ENCODE assay signal across 1 cellular context in the genomic region with DNA sequence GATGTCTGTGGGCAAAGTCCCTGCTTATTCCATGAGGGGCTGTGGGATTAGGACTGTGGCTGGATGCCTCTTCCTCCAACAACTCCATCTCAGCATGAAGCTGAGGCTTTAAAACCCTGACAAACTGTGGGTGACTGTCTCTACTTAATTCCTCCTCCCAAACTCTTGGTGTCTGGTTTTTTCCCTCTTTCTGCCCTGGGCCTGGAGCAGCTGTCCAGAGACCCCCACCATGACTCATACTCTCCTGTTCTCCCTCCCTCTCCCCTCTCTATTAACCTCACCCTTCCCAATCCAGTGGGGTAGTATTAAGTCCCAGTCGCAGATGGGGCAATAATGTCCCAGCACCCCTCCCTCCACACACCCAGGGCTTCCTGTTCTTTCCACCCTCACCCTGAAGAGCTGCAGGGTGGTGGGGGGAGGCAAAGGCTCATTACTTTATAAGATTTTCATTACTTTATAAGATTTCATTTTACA.
TF ChIP-seq lines count a peak whose summit lies in the region.

No MANE protein-coding gene starts in this region.

TF ChIP-seq in HepG2, 621 proteins besides CTCF, POLR2A, EP300 and RAD21:
- TF ChIP-seq ZNF317 (CRISPR knock-in tag; IDR thresholded peaks at IDR 0.05) (no peak), AGO2 (optimal IDR thresholded peaks at IDR 0.05; ENCODE audit: low read depth, low read length) (no peak), KDM2A (CRISPR knock-in tag; IDR thresholded peaks at IDR 0.05; ENCODE audit: borderline replicate concordance, low read depth) (no peak), ZC3H4 (CRISPR knock-in tag; IDR thresholded peaks at IDR 0.05; ENCODE audit: borderline replicate concordance) (no peak), PAF1 (CRISPR knock-in tag; IDR thresholded peaks at IDR 0.05) (no peak), PPARG (CRISPR knock-in tag; conservative IDR thresholded peaks at IDR 0.05) (no peak), ZFP37 (CRISPR knock-in tag; IDR thresholded peaks at IDR 0.05; ENCODE audit: borderline replicate concordance) (no peak), ZNF777 (CRISPR knock-in tag; IDR thresholded peaks at IDR 0.05) (no peak)
- TF ChIP-seq, protein P1, sequence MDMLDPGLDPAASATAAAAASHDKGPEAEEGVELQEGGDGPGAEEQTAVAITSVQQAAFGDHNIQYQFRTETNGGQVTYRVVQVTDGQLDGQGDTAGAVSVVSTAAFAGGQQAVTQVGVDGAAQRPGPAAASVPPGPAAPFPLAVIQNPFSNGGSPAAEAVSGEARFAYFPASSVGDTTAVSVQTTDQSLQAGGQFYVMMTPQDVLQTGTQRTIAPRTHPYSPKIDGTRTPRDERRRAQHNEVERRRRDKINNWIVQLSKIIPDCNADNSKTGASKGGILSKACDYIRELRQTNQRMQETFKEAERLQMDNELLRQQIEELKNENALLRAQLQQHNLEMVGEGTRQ (IDR thresholded peaks at IDR 0.05; ENCODE audit: low read depth, low read length) = no peak
- TF ChIP-seq, protein P1 (CRISPR knock-in tag; IDR thresholded peaks at IDR 0.05; ENCODE audit: borderline replicate concordance) = no peak
- TF ChIP-seq, protein P2, sequence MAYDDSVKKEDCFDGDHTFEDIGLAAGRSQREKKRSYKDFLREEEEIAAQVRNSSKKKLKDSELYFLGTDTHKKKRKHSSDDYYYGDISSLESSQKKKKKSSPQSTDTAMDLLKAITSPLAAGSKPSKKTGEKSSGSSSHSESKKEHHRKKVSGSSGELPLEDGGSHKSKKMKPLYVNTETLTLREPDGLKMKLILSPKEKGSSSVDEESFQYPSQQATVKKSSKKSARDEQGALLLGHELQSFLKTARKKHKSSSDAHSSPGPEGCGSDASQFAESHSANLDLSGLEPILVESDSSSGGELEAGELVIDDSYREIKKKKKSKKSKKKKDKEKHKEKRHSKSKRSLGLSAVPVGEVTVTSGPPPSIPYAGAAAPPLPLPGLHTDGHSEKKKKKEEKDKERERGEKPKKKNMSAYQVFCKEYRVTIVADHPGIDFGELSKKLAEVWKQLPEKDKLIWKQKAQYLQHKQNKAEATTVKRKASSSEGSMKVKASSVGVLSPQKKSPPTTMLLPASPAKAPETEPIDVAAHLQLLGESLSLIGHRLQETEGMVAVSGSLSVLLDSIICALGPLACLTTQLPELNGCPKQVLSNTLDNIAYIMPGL (CRISPR knock-in tag; IDR thresholded peaks at IDR 0.05; ENCODE audit: borderline replicate concordance in 1 of 2, low read depth in 1 of 2) = no peak
